In genomic region chr9:35617548-35617947, GRCh38 we compare ENCODE assay signal across 9 cellular contexts. TPM values are rescaled to one million over a fixed set of nuclear protein-coding genes. Genes with fewer than 3 reads are reported as not detected.
DNase-seq lines count a peak whose midpoint lies in the region; ATAC-seq and TF ChIP-seq lines count a peak whose summit lies in the region.
"Had no signal": no experiment of that assay in that cellular context is flagged by ENCODE, and none has a peak within 500 bp of the region (broad histone marks: within the 10 kb centered on the region; RNA-seq: fewer than 3 reads in every experiment).

No MANE protein-coding gene starts in this region.

- TF ChIP-seq POLR2A in gastrocnemius medialis (IDR thresholded peaks at IDR 0.05): no peak

- intact Hi-C loops in gastrocnemius medialis (cut with DNase I; ENCODE audit: low total_unique reads): no loop called here

- peak overlapping the region; percentile 78 to 88 (median 85) for H3K4me3 Mint-ChIP-seq in T-cell

- H3K4me2 ChIP-seq in hepatocyte: peak overlapping the region; percentile 76

- H3K27me3 ChIP-seq in hepatocyte (peaks cover 31% of the 10 kb centered on the region), gastrocnemius medialis (peaks cover 6 to 17% (median 10%) of the 10 kb centered on the region in 3 donors)

- in situ Hi-C loops in gastrocnemius medialis (cut with MboI; ENCODE audit: low sequenced_read_pairs in 4 of 4): no loop called here

- H4K20me1 ChIP-seq in hepatocyte (ENCODE audit: insufficient read depth, poor library complexity, severe bottlenecking): no peaks in the 10 kb centered on the region

- no peaks in the 10 kb centered on the region for H3K36me3 ChIP-seq in hepatocyte (replicated peaks; ENCODE audit: insufficient read depth, low read depth)
- no peaks in the 10 kb centered on the region for H3K36me3 ChIP-seq in gastrocnemius medialis
- H3K36me3 ChIP-seq: cardiac muscle cell had no signal

- POLR2A ChIA-PET in T-cell (lab: Charles Lee): no interaction called here

- H3K4me1 Mint-ChIP-seq in T-cell: peaks cover 40 to 53% (median 40%) of the 10 kb centered on the region in 3 donors

- peak overlapping the region; percentile 46 for H2AFZ ChIP-seq in hepatocyte

- no peaks in the 10 kb centered on the region for H3K79me2 ChIP-seq in hepatocyte

- 72% methylated on average over 8 of the region's 8 CpGs for WGBS in hepatocyte (ENCODE audit: low lambda C conversion rate, missing lambda C conversion rate)

- H3K9me3 Mint-ChIP-seq in T-cell: no peaks in the 10 kb centered on the region

- H3K27ac ChIP-seq in hepatocyte: no peak overlapping the region
- H3K27ac ChIP-seq in gastrocnemius medialis: no peak overlapping the region
- H3K27ac ChIP-seq: cardiac muscle cell had no signal

- H3K27ac Mint-ChIP-seq in T-cell: peak overlapping the region; percentile 87 to 95

- ATAC-seq in T-cell (replicated peaks in 1 of 4) (no peak), gastrocnemius medialis (no peak), GM18907 (IDR thresholded peaks at IDR 0.05; ENCODE audit: unreplicated experiment) (no peak)

- CTCF ChIA-PET in T-cell (lab: Charles Lee): interaction anchor here (0.6 to 2.2 kb wide), 14 partner anchors 8 to 139 kb away, joined by 3 to 8 read pairs (median 4); partner anchors contain the start of genes CCDC107 (in 2 of the 2), RMRP (in 2 of the 2), ARHGEF39 (in 1 of the 2) and CREB3 (in 1 of the 2)

- H3K9me2 ChIP-seq in hepatocyte (replicated peaks; ENCODE audit: insufficient read depth): no peaks in the 10 kb centered on the region

- no peaks in the 10 kb centered on the region for H3K36me3 Mint-ChIP-seq in T-cell

- H3K4me3 ChIP-seq in GM08714 (ENCODE audit: low read length) (peak overlapping the region; percentile 44; the same call in 1 of the 2 replicates), hepatocyte (no peak overlapping the region), gastrocnemius medialis (peak overlapping the region in 3 of 4 donors; percentile 46), foreskin fibroblast (ENCODE audit: low read depth in 1 of 2, low read length in 2 of 2) (no peak overlapping the region)

- DNase-seq in T-cell (no peak), hepatocyte (ENCODE audit: low spot score) (no peak), gastrocnemius medialis (no peak), foreskin fibroblast (no peak), NCI-H2107 (lab: John Stamatoyannopoulos, UW) (no peak)

- no peaks in the 10 kb centered on the region for H3K9me3 ChIP-seq in hepatocyte (ENCODE audit: low read depth)
- no peaks in the 10 kb centered on the region for H3K9me3 ChIP-seq in gastrocnemius medialis

- no peaks in the 10 kb centered on the region for H3K27me3 Mint-ChIP-seq in T-cell

- no peaks in the 10 kb centered on the region for H3K4me1 ChIP-seq in hepatocyte (ENCODE audit: insufficient read depth)
- peaks cover 0 to 4% of the 10 kb centered on the region in 2 donors for H3K4me1 ChIP-seq in gastrocnemius medialis

- TF ChIP-seq CTCF in hepatocyte (IDR thresholded peaks at IDR 0.05; ENCODE audit: poor library complexity) (no peak), gastrocnemius medialis (IDR thresholded peaks at IDR 0.05 in 4 of 5, conservative IDR thresholded peaks at IDR 0.05 in 1 of 5) (no peak), foreskin fibroblast (IDR thresholded peaks at IDR 0.05; ENCODE audit: low read depth, low read length) (no peak)

RNA-seq across cellular contexts. Expression of gene CD72, which starts 0.7 kb away (rescaled TPM):
- 1 to 10 TPM; 2.5 to 9.2 (median 4.9) TPM for total RNA-seq in T-cell
- total RNA-seq in hepatocyte: 1.9 and 2.0 TPM in 2 replicates
- polyA plus RNA-seq in hepatocyte: 1.1 and 1.3 TPM in 2 replicates
- total RNA-seq in gastrocnemius medialis: 10 to 100 TPM in 1 of 4 donors, under 1 TPM in 3; 0.40 to 18.3 (median 0.68) TPM

RNA-seq across cellular contexts. Expression of gene TESK1, which starts 12.5 kb away (rescaled TPM):
- total RNA-seq in T-cell (10 to 100 TPM; 24.2 to 56.1 (median 47.6) TPM), hepatocyte (17.4 and 20.1 TPM in 2 replicates), gastrocnemius medialis (100 to 1,000 TPM in 1 of 4 donors, 10 to 100 TPM in 3; 48.1 to 108 (median 65.4) TPM)
- 27.2 and 30.3 TPM in 2 replicates for polyA plus RNA-seq in hepatocyte

RNA-seq across cellular contexts. Expression of gene SIT1, which starts 33.2 kb away (rescaled TPM):
- total RNA-seq in T-cell: 10 to 100 TPM; 34.9 to 57.1 (median 51.9) TPM
- total RNA-seq in hepatocyte: not detected in 2 replicates
- not detected in 2 replicates for polyA plus RNA-seq in hepatocyte
- total RNA-seq in gastrocnemius medialis: not detected
- total RNA-seq: cardiac muscle cell, kidney epithelial cell had no signal

RNA-seq across cellular contexts. Expression of gene RMRP, which starts 40.3 kb away (rescaled TPM):
- total RNA-seq in T-cell: over 10,000 TPM; 10,537 to 37,987 (median 30,491) TPM
- total RNA-seq in hepatocyte: 1,377 and 3,174 TPM in 2 replicates
- polyA plus RNA-seq in hepatocyte: not detected in 2 replicates
- 100 to 1,000 TPM; 115 to 715 (median 367) TPM for total RNA-seq in gastrocnemius medialis
- polyA plus RNA-seq: cardiac muscle cell had no signal

RNA-seq across cellular contexts. Expression of gene CCDC107, which starts 40.5 kb away (rescaled TPM):
- total RNA-seq in T-cell (10 to 100 TPM; 17.7 to 29.8 (median 27.5) TPM), hepatocyte (12.1 and 13.8 TPM in 2 replicates), gastrocnemius medialis (10 to 100 TPM; 21.9 to 45.3 (median 31.5) TPM)
- polyA plus RNA-seq in hepatocyte: 39.5 and 42.2 TPM in 2 replicates

Comparison
In these comparisons a context has a peak if more than half of its experiments do, and no peak if none do; other contexts are left out.
1. H3K4me3 ChIP-seq: peak in GM08714 (single experiment) and gastrocnemius medialis (3 of 4); none in hepatocyte (single experiment) and foreskin fibroblast (0 of 2).
2. RNA of gene SIT1, which starts 33.2 kb away (total RNA-seq): 34.9 to 57.1 TPM in T-cell; not detected in hepatocyte and not detected in gastrocnemius medialis; every median in the first group is over 10 times any median in the second.